Comparison of ENCODE assay signal across 1 cellular context in the genomic region with DNA sequence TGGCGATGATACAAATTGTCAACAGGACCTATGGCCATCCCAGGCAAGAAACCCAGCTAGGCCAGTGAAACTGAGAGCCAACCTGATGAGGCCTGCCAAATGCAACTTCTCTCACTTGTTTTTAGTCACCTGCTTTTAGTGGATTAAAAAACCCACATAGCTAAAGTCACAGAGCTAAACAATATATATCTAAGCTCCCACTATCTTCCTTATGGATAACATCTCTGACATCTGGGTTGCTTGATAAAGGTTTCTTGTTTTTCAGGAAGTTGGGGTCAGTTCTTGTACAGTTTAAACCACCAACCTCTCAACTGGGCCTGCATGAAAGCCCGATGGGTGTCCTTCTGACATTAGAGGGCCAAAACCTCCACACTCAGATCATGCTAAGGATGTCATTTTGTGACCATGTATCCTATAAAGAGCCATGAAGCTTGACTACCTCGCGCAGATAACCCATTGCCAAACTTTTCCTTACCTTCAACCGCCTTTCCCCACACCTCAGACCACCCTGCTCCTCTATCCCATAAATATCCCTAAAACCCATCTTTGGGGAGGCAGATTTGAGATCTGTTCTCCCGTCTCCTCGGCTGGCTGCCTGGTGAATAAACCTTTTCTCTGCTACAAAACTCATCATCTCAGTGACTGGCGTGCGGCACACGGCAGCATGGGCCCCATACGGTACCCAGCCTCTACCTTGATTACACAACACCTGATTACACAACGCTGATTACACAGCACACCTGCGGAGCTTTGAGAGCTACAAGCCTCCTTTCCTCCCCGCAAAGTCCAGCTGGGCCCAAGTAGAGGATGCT.
TF ChIP-seq lines count a peak whose summit lies in the region.

No MANE protein-coding gene starts in this region.

TF ChIP-seq in K562, 482 proteins besides CTCF, POLR2A, EP300 and RAD21 (continued from another document and continues in another):
- TF ChIP-seq, protein P1, sequence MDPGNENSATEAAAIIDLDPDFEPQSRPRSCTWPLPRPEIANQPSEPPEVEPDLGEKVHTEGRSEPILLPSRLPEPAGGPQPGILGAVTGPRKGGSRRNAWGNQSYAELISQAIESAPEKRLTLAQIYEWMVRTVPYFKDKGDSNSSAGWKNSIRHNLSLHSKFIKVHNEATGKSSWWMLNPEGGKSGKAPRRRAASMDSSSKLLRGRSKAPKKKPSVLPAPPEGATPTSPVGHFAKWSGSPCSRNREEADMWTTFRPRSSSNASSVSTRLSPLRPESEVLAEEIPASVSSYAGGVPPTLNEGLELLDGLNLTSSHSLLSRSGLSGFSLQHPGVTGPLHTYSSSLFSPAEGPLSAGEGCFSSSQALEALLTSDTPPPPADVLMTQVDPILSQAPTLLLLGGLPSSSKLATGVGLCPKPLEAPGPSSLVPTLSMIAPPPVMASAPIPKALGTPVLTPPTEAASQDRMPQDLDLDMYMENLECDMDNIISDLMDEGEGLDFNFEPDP (CRISPR knock-in tag; IDR thresholded peaks at IDR 0.05): no peak
- TF ChIP-seq, protein P2, sequence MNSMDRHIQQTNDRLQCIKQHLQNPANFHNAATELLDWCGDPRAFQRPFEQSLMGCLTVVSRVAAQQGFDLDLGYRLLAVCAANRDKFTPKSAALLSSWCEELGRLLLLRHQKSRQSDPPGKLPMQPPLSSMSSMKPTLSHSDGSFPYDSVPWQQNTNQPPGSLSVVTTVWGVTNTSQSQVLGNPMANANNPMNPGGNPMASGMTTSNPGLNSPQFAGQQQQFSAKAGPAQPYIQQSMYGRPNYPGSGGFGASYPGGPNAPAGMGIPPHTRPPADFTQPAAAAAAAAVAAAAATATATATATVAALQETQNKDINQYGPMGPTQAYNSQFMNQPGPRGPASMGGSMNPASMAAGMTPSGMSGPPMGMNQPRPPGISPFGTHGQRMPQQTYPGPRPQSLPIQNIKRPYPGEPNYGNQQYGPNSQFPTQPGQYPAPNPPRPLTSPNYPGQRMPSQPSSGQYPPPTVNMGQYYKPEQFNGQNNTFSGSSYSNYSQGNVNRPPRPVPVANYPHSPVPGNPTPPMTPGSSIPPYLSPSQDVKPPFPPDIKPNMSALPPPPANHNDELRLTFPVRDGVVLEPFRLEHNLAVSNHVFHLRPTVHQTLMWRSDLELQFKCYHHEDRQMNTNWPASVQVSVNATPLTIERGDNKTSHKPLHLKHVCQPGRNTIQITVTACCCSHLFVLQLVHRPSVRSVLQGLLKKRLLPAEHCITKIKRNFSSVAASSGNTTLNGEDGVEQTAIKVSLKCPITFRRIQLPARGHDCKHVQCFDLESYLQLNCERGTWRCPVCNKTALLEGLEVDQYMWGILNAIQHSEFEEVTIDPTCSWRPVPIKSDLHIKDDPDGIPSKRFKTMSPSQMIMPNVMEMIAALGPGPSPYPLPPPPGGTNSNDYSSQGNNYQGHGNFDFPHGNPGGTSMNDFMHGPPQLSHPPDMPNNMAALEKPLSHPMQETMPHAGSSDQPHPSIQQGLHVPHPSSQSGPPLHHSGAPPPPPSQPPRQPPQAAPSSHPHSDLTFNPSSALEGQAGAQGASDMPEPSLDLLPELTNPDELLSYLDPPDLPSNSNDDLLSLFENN (IDR thresholded peaks at IDR 0.05; ENCODE audit: low read depth in 2 of 2, low read length in 2 of 2): no peak
- no peak for TF ChIP-seq BMI1 (IDR thresholded peaks at IDR 0.05; ENCODE audit: low read length)
- no peak for TF ChIP-seq MAFG (tag; conservative IDR thresholded peaks at IDR 0.05)
- peak; percentile 65 for TF ChIP-seq RBM39 (optimal IDR thresholded peaks at IDR 0.05; ENCODE audit: low read depth, low read length)
- TF ChIP-seq ZNF589 (CRISPR knock-in tag; IDR thresholded peaks at IDR 0.05; ENCODE audit: low read depth): no peak; the same call in 1 of the 2 replicates
- TF ChIP-seq NCOA2 (IDR thresholded peaks at IDR 0.05; ENCODE audit: partially characterized antibody in 2 of 2): no peak
- TF ChIP-seq HLTF (IDR thresholded peaks at IDR 0.05): no peak
- TF ChIP-seq RFX7 (CRISPR knock-in tag; IDR thresholded peaks at IDR 0.05): no peak
- TF ChIP-seq RBM15 (IDR thresholded peaks at IDR 0.05; ENCODE audit: insufficient read depth, low read length): no peak
- TF ChIP-seq CBX5 (IDR thresholded peaks at IDR 0.05; ENCODE audit: borderline replicate concordance, low read depth): no peak
- TF ChIP-seq, protein P3, sequence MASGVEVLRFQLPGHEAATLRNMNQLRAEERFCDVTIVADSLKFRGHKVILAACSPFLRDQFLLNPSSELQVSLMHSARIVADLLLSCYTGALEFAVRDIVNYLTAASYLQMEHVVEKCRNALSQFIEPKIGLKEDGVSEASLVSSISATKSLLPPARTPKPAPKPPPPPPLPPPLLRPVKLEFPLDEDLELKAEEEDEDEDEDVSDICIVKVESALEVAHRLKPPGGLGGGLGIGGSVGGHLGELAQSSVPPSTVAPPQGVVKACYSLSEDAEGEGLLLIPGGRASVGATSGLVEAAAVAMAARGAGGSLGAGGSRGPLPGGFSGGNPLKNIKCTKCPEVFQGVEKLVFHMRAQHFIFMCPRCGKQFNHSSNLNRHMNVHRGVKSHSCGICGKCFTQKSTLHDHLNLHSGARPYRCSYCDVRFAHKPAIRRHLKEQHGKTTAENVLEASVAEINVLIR (CRISPR knock-in tag; IDR thresholded peaks at IDR 0.05): 0 out of 2 replicates have a peak, but pooled peaks have one; percentile 39
- TF ChIP-seq, protein P4, sequence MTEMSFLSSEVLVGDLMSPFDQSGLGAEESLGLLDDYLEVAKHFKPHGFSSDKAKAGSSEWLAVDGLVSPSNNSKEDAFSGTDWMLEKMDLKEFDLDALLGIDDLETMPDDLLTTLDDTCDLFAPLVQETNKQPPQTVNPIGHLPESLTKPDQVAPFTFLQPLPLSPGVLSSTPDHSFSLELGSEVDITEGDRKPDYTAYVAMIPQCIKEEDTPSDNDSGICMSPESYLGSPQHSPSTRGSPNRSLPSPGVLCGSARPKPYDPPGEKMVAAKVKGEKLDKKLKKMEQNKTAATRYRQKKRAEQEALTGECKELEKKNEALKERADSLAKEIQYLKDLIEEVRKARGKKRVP (CRISPR knock-in tag; IDR thresholded peaks at IDR 0.05): peak; percentile 27
- no peak for TF ChIP-seq SMC3 (conservative IDR thresholded peaks at IDR 0.05; ENCODE audit: insufficient read depth, low read depth, low read length)
- TF ChIP-seq, protein P5, sequence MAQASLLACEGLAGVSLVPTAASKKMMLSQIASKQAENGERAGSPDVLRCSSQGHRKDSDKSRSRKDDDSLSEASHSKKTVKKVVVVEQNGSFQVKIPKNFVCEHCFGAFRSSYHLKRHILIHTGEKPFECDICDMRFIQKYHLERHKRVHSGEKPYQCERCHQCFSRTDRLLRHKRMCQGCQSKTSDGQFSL (CRISPR knock-in tag; IDR thresholded peaks at IDR 0.05): no peak
- TF ChIP-seq, protein P5 (tag; IDR thresholded peaks at IDR 0.05): 0 out of 4 replicates have a peak, but pooled peaks of 1 of the 2 experiments have one; percentile 57
- TF ChIP-seq ZBTB7A (IDR thresholded peaks at IDR 0.05; ENCODE audit: borderline replicate concordance, control insufficient read depth, low read depth, low read length): no peak
- no peak for TF ChIP-seq TAF1 (IDR thresholded peaks at IDR 0.05; ENCODE audit: control insufficient read depth, extremely low read depth, insufficient read depth, low read length, severe bottlenecking)
- TF ChIP-seq, protein P6, sequence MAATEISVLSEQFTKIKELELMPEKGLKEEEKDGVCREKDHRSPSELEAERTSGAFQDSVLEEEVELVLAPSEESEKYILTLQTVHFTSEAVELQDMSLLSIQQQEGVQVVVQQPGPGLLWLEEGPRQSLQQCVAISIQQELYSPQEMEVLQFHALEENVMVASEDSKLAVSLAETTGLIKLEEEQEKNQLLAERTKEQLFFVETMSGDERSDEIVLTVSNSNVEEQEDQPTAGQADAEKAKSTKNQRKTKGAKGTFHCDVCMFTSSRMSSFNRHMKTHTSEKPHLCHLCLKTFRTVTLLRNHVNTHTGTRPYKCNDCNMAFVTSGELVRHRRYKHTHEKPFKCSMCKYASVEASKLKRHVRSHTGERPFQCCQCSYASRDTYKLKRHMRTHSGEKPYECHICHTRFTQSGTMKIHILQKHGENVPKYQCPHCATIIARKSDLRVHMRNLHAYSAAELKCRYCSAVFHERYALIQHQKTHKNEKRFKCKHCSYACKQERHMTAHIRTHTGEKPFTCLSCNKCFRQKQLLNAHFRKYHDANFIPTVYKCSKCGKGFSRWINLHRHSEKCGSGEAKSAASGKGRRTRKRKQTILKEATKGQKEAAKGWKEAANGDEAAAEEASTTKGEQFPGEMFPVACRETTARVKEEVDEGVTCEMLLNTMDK (IDR thresholded peaks at IDR 0.05; ENCODE audit: borderline replicate concordance, insufficient read depth, low read depth, low read length, poor library complexity, severe bottlenecking): no peak
- TF ChIP-seq POLR3G (IDR thresholded peaks at IDR 0.05; ENCODE audit: extremely low read depth, insufficient read length, insufficient replicate concordance): no peak
- no peak for TF ChIP-seq XRCC5 (IDR thresholded peaks at IDR 0.05; ENCODE audit: low read depth, low read length)
- no peak for TF ChIP-seq PYGO2 (tag; IDR thresholded peaks at IDR 0.05)
- no peak for TF ChIP-seq TARDBP (IDR thresholded peaks at IDR 0.05)
- TF ChIP-seq HMG20B (CRISPR knock-in tag; IDR thresholded peaks at IDR 0.05): peak; percentile 83; the same call in 1 of the 2 replicates
- no peak for TF ChIP-seq PRMT5 (CRISPR knock-in tag; IDR thresholded peaks at IDR 0.05)
- no peak for TF ChIP-seq SRSF1 (IDR thresholded peaks at IDR 0.05; ENCODE audit: low read depth, low read length)
- TF ChIP-seq, protein P7, sequence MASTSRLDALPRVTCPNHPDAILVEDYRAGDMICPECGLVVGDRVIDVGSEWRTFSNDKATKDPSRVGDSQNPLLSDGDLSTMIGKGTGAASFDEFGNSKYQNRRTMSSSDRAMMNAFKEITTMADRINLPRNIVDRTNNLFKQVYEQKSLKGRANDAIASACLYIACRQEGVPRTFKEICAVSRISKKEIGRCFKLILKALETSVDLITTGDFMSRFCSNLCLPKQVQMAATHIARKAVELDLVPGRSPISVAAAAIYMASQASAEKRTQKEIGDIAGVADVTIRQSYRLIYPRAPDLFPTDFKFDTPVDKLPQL (IDR thresholded peaks at IDR 0.05; ENCODE audit: extremely low read depth, insufficient read length): no peak
- TF ChIP-seq KLF16 (IDR thresholded peaks at IDR 0.05): peak; percentile 66; the same call in 1 of the 2 replicates
- TF ChIP-seq ZBTB8A (IDR thresholded peaks at IDR 0.05; ENCODE audit: partially characterized antibody): no peak
- 0 out of 2 replicates have a peak, but pooled peaks have one; percentile 2 for TF ChIP-seq BRD4 (IDR thresholded peaks at IDR 0.05)
- no peak for TF ChIP-seq ZNF699 (CRISPR knock-in tag; IDR thresholded peaks at IDR 0.05; ENCODE audit: insufficient replicate concordance)
- TF ChIP-seq BRF1 (IDR thresholded peaks at IDR 0.05; ENCODE audit: borderline replicate concordance, extremely low read depth, insufficient read length): no peak
- no peak for TF ChIP-seq ARHGAP35 (IDR thresholded peaks at IDR 0.05; ENCODE audit: partially characterized antibody)
- TF ChIP-seq KAT2B (IDR thresholded peaks at IDR 0.05; ENCODE audit: low read depth, low read length): no peak
- TF ChIP-seq ZNF253 (CRISPR knock-in tag; conservative IDR thresholded peaks at IDR 0.05): no peak
- TF ChIP-seq, protein P8, sequence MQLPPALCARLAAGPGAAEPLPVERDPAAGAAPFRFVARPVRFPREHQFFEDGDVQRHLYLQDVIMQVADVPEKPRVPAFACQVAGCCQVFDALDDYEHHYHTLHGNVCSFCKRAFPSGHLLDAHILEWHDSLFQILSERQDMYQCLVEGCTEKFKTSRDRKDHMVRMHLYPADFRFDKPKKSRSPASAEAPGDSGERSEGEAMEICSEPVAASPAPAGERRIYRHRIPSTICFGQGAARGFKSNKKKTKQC (CRISPR knock-in tag; IDR thresholded peaks at IDR 0.05): no peak
- TF ChIP-seq, protein P9, sequence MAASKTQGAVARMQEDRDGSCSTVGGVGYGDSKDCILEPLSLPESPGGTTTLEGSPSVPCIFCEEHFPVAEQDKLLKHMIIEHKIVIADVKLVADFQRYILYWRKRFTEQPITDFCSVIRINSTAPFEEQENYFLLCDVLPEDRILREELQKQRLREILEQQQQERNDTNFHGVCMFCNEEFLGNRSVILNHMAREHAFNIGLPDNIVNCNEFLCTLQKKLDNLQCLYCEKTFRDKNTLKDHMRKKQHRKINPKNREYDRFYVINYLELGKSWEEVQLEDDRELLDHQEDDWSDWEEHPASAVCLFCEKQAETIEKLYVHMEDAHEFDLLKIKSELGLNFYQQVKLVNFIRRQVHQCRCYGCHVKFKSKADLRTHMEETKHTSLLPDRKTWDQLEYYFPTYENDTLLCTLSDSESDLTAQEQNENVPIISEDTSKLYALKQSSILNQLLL (CRISPR knock-in tag; IDR thresholded peaks at IDR 0.05; ENCODE audit: borderline replicate concordance): no peak
- no peak for TF ChIP-seq LCOR (CRISPR knock-in tag; IDR thresholded peaks at IDR 0.05)
- no peak for TF ChIP-seq ARID2 (IDR thresholded peaks at IDR 0.05)
- TF ChIP-seq MTA2 (IDR thresholded peaks at IDR 0.05; ENCODE audit: low read depth): peak; percentile 62
- TF ChIP-seq SMARCA5 (IDR thresholded peaks at IDR 0.05): peak; percentile 26; the same call in 1 of the 2 replicates
- TF ChIP-seq, protein P10, sequence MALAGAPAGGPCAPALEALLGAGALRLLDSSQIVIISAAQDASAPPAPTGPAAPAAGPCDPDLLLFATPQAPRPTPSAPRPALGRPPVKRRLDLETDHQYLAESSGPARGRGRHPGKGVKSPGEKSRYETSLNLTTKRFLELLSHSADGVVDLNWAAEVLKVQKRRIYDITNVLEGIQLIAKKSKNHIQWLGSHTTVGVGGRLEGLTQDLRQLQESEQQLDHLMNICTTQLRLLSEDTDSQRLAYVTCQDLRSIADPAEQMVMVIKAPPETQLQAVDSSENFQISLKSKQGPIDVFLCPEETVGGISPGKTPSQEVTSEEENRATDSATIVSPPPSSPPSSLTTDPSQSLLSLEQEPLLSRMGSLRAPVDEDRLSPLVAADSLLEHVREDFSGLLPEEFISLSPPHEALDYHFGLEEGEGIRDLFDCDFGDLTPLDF (CRISPR knock-in tag; IDR thresholded peaks at IDR 0.05): no peak
- no peak for TF ChIP-seq ZNF165 (CRISPR knock-in tag; IDR thresholded peaks at IDR 0.05; ENCODE audit: borderline replicate concordance)
- TF ChIP-seq SMAD4 (CRISPR knock-in tag; conservative IDR thresholded peaks at IDR 0.05): peak; percentile 20; the same call in 1 of the 2 replicates
- TF ChIP-seq, protein P11, sequence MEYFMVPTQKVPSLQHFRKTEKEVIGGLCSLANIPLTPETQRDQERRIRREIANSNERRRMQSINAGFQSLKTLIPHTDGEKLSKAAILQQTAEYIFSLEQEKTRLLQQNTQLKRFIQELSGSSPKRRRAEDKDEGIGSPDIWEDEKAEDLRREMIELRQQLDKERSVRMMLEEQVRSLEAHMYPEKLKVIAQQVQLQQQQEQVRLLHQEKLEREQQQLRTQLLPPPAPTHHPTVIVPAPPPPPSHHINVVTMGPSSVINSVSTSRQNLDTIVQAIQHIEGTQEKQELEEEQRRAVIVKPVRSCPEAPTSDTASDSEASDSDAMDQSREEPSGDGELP (CRISPR knock-in tag; IDR thresholded peaks at IDR 0.05; ENCODE audit: borderline replicate concordance): no peak
- no peak for TF ChIP-seq MAFK (IDR thresholded peaks at IDR 0.05; ENCODE audit: low read length)
- no peak for TF ChIP-seq ZNF586 (CRISPR knock-in tag; conservative IDR thresholded peaks at IDR 0.05)
- TF ChIP-seq, protein P12, sequence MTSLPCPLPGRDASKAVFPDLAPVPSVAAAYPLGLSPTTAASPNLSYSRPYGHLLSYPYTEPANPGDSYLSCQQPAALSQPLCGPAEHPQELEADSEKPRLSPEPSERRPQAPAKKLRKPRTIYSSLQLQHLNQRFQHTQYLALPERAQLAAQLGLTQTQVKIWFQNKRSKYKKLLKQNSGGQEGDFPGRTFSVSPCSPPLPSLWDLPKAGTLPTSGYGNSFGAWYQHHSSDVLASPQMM (CRISPR knock-in tag; IDR thresholded peaks at IDR 0.05): no peak
- no peak for TF ChIP-seq EGR1 (conservative IDR thresholded peaks at IDR 0.05)
